In the genomic region with DNA sequence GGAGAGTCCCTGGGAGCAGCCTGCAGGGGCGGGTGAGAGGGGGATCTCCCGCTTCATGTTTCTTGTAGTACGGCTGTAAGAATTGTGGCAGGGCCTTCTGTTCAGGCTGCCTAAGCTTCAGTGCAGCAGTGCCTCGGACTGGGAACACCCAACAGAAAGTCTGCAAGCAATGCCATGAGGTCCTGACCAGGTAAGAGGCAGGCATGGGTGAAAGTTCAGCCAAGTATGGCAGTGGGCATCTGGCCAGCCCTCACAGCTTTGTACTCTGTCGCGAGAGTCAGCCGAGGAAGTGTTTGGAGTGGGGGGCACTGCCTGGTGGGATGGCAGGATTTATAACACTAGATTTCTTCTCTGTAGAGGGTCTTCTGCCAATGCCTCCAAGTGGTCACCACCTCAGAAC, we compare ENCODE assay signal across 21 cellular contexts. TPM values are rescaled to one million over a fixed set of nuclear protein-coding genes. Genes with fewer than 3 reads are reported as not detected.
DNase-seq lines count a peak whose midpoint lies in the region; ATAC-seq and TF ChIP-seq lines count a peak whose summit lies in the region.
"Had no signal": no experiment of that assay in that cellular context is flagged by ENCODE, and none has a peak within 500 bp of the region (broad histone marks: within the 10 kb centered on the region; RNA-seq: fewer than 3 reads in every experiment).

No MANE protein-coding gene starts in this region.

- CTCF ChIA-PET in OCI-LY7 (lab: Charles Lee; ENCODE audit: unreplicated experiment): no interaction called here

- no peaks in the 10 kb centered on the region for H4K20me1 ChIP-seq in OCI-LY7 (ENCODE audit: insufficient read depth, low read length)

- H3K4me3 ChIP-seq in GM12865 (ENCODE audit: low read depth, low read length) (no peak overlapping the region), OCI-LY7 (ENCODE audit: low read depth, low read length, poor library complexity, severe bottlenecking) (no peak overlapping the region), skeletal muscle satellite cell (ENCODE audit: low read length) (no peak overlapping the region)
- H3K4me3 ChIP-seq: prostate gland had no signal

- H3K27ac Mint-ChIP-seq in central memory CD8-positive, alpha-beta T cell (ENCODE audit: low read depth): no peak overlapping the region
- H3K27ac Mint-ChIP-seq: activated CD8-positive, alpha-beta memory T cell treated with anti-CD3 and anti-CD28 coated beads, Interleukin-2, amount 10 ng/mL, durations not matched to agents 7 days and 5 days; effector memory CD8-positive, alpha-beta T cell had no signal

- TF ChIP-seq CTCF in GM12865 (IDR thresholded peaks at IDR 0.05; ENCODE audit: insufficient read depth, low read depth, low read length, missing control alignments) (no peak), OCI-LY7 (conservative IDR thresholded peaks at IDR 0.05; ENCODE audit: low read length) (no peak)

- BruUV-seq in OCI-LY7 (replicated peaks; lab: Mats Ljungman, UMichigan): no TSS peak

- H3K27me3 ChIP-seq in skeletal muscle satellite cell (ENCODE audit: control insufficient read depth, insufficient read depth, low read length): no peaks in the 10 kb centered on the region
- H3K27me3 ChIP-seq: ascending aorta, heart right ventricle had no signal

- H3K36me3 ChIP-seq in OCI-LY7 (ENCODE audit: insufficient read depth, low read length) (peaks cover 12% of the 10 kb centered on the region; the same call in 1 of the 2 replicates), skeletal muscle satellite cell (ENCODE audit: insufficient read depth, low read length) (peaks cover 22% of the 10 kb centered on the region)

- ATAC-seq in central memory CD8-positive, alpha-beta T cell (replicated peaks; ENCODE audit: extremely low read depth, poor library complexity, severe bottlenecking): no peak
- ATAC-seq: activated CD8-positive, alpha-beta memory T cell treated with anti-CD3 and anti-CD28 coated beads, Interleukin-2, amount 10 ng/mL, durations not matched to agents 7 days and 5 days; effector memory CD8-positive, alpha-beta T cell; heart right ventricle had no signal

- H3K4me2 ChIP-seq in OCI-LY7 (ENCODE audit: low read length) (peak overlapping the region; percentile 80; the same call in 1 of the 2 replicates), skeletal muscle satellite cell (ENCODE audit: low read length) (peak overlapping the region; percentile 82)

- H3K4me1 Mint-ChIP-seq in central memory CD8-positive, alpha-beta T cell: peaks cover 19% of the 10 kb centered on the region

- peak overlapping the region; percentile 97 for H3K4me3 Mint-ChIP-seq in central memory CD8-positive, alpha-beta T cell

- no peak overlapping the region for H3K9ac ChIP-seq in skeletal muscle satellite cell (ENCODE audit: low read depth, low read length)

- peaks cover 16% of the 10 kb centered on the region; the same call in 1 of the 2 replicates for H3K79me2 ChIP-seq in OCI-LY7 (ENCODE audit: insufficient read depth, low read depth, low read length)

- H3K27me3 Mint-ChIP-seq in central memory CD8-positive, alpha-beta T cell: no peaks in the 10 kb centered on the region
- H3K27me3 Mint-ChIP-seq: activated CD8-positive, alpha-beta memory T cell treated with anti-CD3 and anti-CD28 coated beads, Interleukin-2, amount 10 ng/mL, durations not matched to agents 7 days and 5 days; effector memory CD8-positive, alpha-beta T cell; naive B cell had no signal

- peaks cover 9% of the 10 kb centered on the region for H3K36me3 Mint-ChIP-seq in central memory CD8-positive, alpha-beta T cell (ENCODE audit: insufficient read depth)

- no peaks in the 10 kb centered on the region for H3K9me2 ChIP-seq in OCI-LY7 (ENCODE audit: insufficient read depth, low read length)

- intact Hi-C loops in OCI-LY7 (cut with micrococcal nuclease; ENCODE audit: unreplicated experiment): no loop called here

- peak; percentile 46 for DNase-seq in GM12865 (ENCODE audit: low read depth)
- DNase-seq in OCI-LY7 (ENCODE audit: low spot score): no peak
- DNase-seq in central memory CD8-positive, alpha-beta T cell (ENCODE audit: low spot score in 2 of 2): no peak
- DNase-seq in D341Med (ENCODE audit: low spot score): no peak
- DNase-seq in iPS-NIHi11 (ENCODE audit: low spot score): no peak
- no peak for DNase-seq in stimulated activated CD4-positive, alpha-beta T cell treated with anti-CD3 and anti-CD28 coated beads, Interleukin-4, amount 100 ng/mL, for 4 hours
- DNase-seq: activated CD8-positive, alpha-beta memory T cell treated with anti-CD3 and anti-CD28 coated beads, Interleukin-2, amount 10 ng/mL, durations not matched to agents 7 days and 5 days; effector memory CD8-positive, alpha-beta T cell; heart right ventricle; naive B cell; NCI-H2029; NCI-H446 treated with DMSO at 0.1 percent for 48 hours; SIG-M5; stimulated activated CD8-positive, alpha-beta memory T cell treated with anti-CD3 and anti-CD28 coated beads, Interleukin-4, amount 100 ng/mL, for 48 hours had no signal

- H3K9me3 ChIP-seq in OCI-LY7 (ENCODE audit: low read length) (no peaks in the 10 kb centered on the region), skeletal muscle satellite cell (replicated peaks; ENCODE audit: low read length) (no peaks in the 10 kb centered on the region)
- H3K9me3 ChIP-seq: ascending aorta, heart right ventricle, prostate gland had no signal

- H3K9me3 Mint-ChIP-seq in central memory CD8-positive, alpha-beta T cell: no peaks in the 10 kb centered on the region
- H3K9me3 Mint-ChIP-seq: effector memory CD8-positive, alpha-beta T cell; naive B cell; T-helper 2 cell treated with Interferon-gamma antibody and Interleukin-4, amounts not matched to agents 5 μg/mL and 100 μg/mL, for 36 hours had no signal

- POLR2A ChIA-PET in OCI-LY7 (lab: Charles Lee): no interaction called here

- no peak overlapping the region for H3K27ac ChIP-seq in OCI-LY7 (ENCODE audit: low read depth, low read length, poor library complexity, severe bottlenecking)
- H3K27ac ChIP-seq: ascending aorta, heart right ventricle, prostate gland had no signal

- H3K4me1 ChIP-seq in OCI-LY7 (ENCODE audit: insufficient read depth, low read length, poor library complexity, severe bottlenecking): peaks cover 19% of the 10 kb centered on the region
- peaks cover 16% of the 10 kb centered on the region for H3K4me1 ChIP-seq in skeletal muscle satellite cell (ENCODE audit: control insufficient read depth, insufficient read depth, low read length)

- H2AFZ ChIP-seq in OCI-LY7 (ENCODE audit: low read length): no peak overlapping the region

RNA-seq across cellular contexts. Expression of gene DNAJC17, which starts 1.8 kb away (rescaled TPM):
- total RNA-seq in OCI-LY7 (2014; rRNA removed; shearing (Covaris generic)): 24.2 and 39.2 TPM in 2 replicates
- 38.8 and 39.9 TPM in 2 replicates for total RNA-seq in OCI-LY7 (2022)
- 10.7 and 13.9 TPM in 2 replicates for total RNA-seq in skeletal muscle satellite cell (2012; rRNA removed)

RNA-seq across cellular contexts. Expression of gene ZFYVE19, which starts 2.2 kb away (rescaled TPM):
- total RNA-seq in OCI-LY7 (2014; rRNA removed; shearing (Covaris generic)): 24.3 and 29.3 TPM in 2 replicates
- 18.8 and 22.8 TPM in 2 replicates for total RNA-seq in OCI-LY7 (2022)
- 16.6 and 18.0 TPM in 2 replicates for total RNA-seq in skeletal muscle satellite cell (2012; rRNA removed)

RNA-seq across cellular contexts. Expression of gene PPP1R14D, which starts 19.5 kb away (rescaled TPM):
- total RNA-seq in OCI-LY7 (2014; rRNA removed; shearing (Covaris generic)): not detected in 2 replicates
- total RNA-seq in OCI-LY7 (2022): not detected in 2 replicates
- not detected in 2 replicates for total RNA-seq in skeletal muscle satellite cell (2012; rRNA removed)
- total RNA-seq: activated CD8-positive, alpha-beta memory T cell treated with anti-CD3 and anti-CD28 coated beads, Interleukin-2, amount 10 ng/mL, durations not matched to agents 7 days and 5 days; ascending aorta; chondrocyte; H1; heart right ventricle; lung microvascular endothelial cell had no signal

RNA-seq across cellular contexts. Expression of gene SPINT1, which starts 34.8 kb away (rescaled TPM):
- 0.10 TPM in 1 of 2 replicates, not detected in the other for total RNA-seq in OCI-LY7 (2014; rRNA removed; shearing (Covaris generic))
- 2.0 and 2.4 TPM in 2 replicates for total RNA-seq in OCI-LY7 (2022)
- 0.22 and 0.25 TPM in 2 replicates for total RNA-seq in skeletal muscle satellite cell (2012; rRNA removed)

RNA-seq across cellular contexts. Expression of gene C15orf62, which starts 39.3 kb away (rescaled TPM):
- total RNA-seq in OCI-LY7 (2014; rRNA removed; shearing (Covaris generic)): 4.0 and 4.7 TPM in 2 replicates
- 2.4 and 2.7 TPM in 2 replicates for total RNA-seq in OCI-LY7 (2022)
- total RNA-seq in skeletal muscle satellite cell (2012; rRNA removed): not detected in 2 replicates
- total RNA-seq: ascending aorta had no signal
